Comparison of ENCODE assay signal across 24 cellular contexts in the genomic region with DNA sequence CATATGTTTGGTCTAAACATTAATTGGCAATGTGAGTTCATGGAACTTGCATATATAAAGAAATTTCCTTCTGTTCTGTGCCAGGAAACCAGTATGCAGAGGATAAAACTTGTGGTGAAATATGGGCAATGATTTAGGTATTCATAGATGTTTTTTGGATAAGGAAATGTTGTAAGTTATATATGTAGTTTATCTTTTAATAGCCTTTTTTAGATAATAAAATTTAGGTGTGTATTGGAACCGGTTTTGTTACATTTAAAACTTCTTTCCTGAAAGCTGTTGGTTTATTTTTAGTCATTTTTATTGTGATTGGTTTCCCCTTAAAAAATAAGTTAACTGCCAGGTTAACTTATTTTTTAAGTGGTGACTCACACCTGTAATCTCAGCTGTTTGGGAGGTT.
"Had no signal": no experiment of that assay in that cellular context is flagged by ENCODE, and none has a peak within 500 bp of the region (broad histone marks: within the 10 kb centered on the region; RNA-seq: fewer than 3 reads in every experiment).

No MANE protein-coding gene starts in this region.

- H3K4me3 ChIP-seq: coronary artery, dorsolateral prefrontal cortex, esophagus muscularis mucosa, gastroesophageal sphincter, heart left ventricle, hepatocyte, left lung, lower lobe of right lung had no signal

- H3K4me2 ChIP-seq: hepatocyte had no signal

- DNase-seq: dermis blood vessel endothelial cell; dorsolateral prefrontal cortex; effector CD4-positive, alpha-beta T cell; effector memory CD4-positive, alpha-beta T cell; foreskin keratinocyte; heart left ventricle; hypothalamus; immature natural killer cell; islet precursor cell; kidney; kidney glomerular epithelial cell; left lung; left ventricle myocardium superior; lower lobe of right lung; mesenchymal stem cell; naive thymus-derived CD4-positive, alpha-beta T cell had no signal

- H3K4me3 Mint-ChIP-seq: immature natural killer cell, mesothelial cell of epicardium had no signal

- H3K27ac ChIP-seq: coronary artery, dorsolateral prefrontal cortex, esophagus muscularis mucosa, foreskin keratinocyte, gastroesophageal sphincter, heart left ventricle, hepatocyte, left lung, lower lobe of right lung had no signal

- H2AFZ ChIP-seq: hepatocyte had no signal

- ATAC-seq: foreskin keratinocyte; gastroesophageal sphincter; heart left ventricle; left lung; left ventricle myocardium superior; lower lobe of right lung; naive thymus-derived CD4-positive, alpha-beta T cell had no signal

- H3K4me1 ChIP-seq: foreskin keratinocyte had no signal

- H3K27me3 Mint-ChIP-seq: naive thymus-derived CD4-positive, alpha-beta T cell had no signal

- H3K27ac Mint-ChIP-seq: mesothelial cell of epicardium; naive thymus-derived CD4-positive, alpha-beta T cell had no signal

- FAIRE-seq: colon, endothelial cell of umbilical vein, frontal cortex, kidney had no signal

- H3K9me3 ChIP-seq: esophagus muscularis mucosa, left lung, lower lobe of right lung had no signal

- H3K9me3 Mint-ChIP-seq: immature natural killer cell had no signal

- H3K27me3 ChIP-seq: dorsolateral prefrontal cortex, esophagus muscularis mucosa, foreskin keratinocyte, gastroesophageal sphincter, heart left ventricle, hepatocyte, left lung had no signal
